8 cellular contexts compared by ENCODE assay signal in the genomic region with DNA sequence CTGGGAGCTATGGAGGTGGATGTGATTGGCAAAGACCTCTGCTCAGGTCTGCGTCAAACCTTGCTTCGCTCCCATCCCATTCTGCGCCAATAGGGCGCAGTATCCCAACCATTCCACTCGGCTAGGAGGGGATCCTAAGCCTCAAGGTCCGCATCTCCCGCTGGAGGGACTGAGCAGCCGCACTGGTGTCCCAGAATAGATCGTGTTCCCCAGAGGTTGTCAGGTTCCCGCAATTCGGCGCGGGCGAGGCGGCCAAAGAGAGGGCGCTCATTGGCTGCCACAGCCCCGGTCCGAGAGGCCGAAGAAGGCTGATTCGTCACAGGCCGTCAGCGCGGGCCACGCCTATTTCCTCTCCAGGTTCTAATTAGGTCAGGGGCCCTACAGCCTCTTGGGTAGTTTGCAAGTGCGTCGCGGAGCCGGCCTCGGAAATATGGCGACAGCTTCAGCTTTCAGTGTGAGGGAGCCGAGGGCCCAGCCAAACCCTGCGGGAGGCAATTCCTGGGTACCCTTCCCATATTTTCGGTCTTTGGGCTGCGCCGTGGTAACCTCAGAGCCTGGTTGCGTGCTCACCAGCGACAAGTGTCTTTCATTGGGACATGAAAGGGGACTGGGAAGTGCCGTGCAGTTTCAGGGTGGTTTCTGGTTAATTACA. TPM values are rescaled to one million over a fixed set of nuclear protein-coding genes. Genes with fewer than 3 reads are reported as not detected.
DNase-seq lines count a peak whose midpoint lies in the region; ATAC-seq, FAIRE-seq and TF ChIP-seq lines count a peak whose summit lies in the region.

No MANE protein-coding gene starts in this region.

- H3K27ac ChIP-seq in brain microvascular endothelial cell, result peak overlapping the region; percentile 41

- ATAC-seq in HG02571 (IDR thresholded peaks at IDR 0.05; ENCODE audit: unreplicated experiment), result peak; percentile 100

- DNase-seq in GM10266 (ENCODE audit: extremely low spot score), result peak; percentile 91
- DNase-seq in NCI-H1417 (lab: John Stamatoyannopoulos, UW), result peak; percentile 98 to 99 (median 99)
- peak; percentile 84 for DNase-seq in UCSD-AML1 (lab: John Stamatoyannopoulos, UW; ENCODE audit: unreplicated experiment)
- DNase-seq in brain microvascular endothelial cell, result peak; percentile 92
- DNase-seq in D721Med (ENCODE audit: insufficient read length, low spot score), result no peak

- peak overlapping the region; percentile 94 for H3K4me2 ChIP-seq in skeletal muscle satellite cell (ENCODE audit: low read length)

- peak overlapping the region; percentile 82 for H3K9ac ChIP-seq in iPS-15b (ENCODE audit: low read depth, low read length)
- H3K9ac ChIP-seq in skeletal muscle satellite cell (ENCODE audit: low read depth, low read length), result peak overlapping the region; percentile 79

- no peak for TF ChIP-seq CTCF in GM10266 (IDR thresholded peaks at IDR 0.05; ENCODE audit: control insufficient read depth, insufficient read depth, low read depth, missing control alignments)
- peak; percentile 53 for TF ChIP-seq CTCF in brain microvascular endothelial cell (IDR thresholded peaks at IDR 0.05; ENCODE audit: low read depth, low read length, missing control alignments)
- no peak for TF ChIP-seq CTCF in D721Med (IDR thresholded peaks at IDR 0.05; ENCODE audit: insufficient read depth, missing control alignments)

- H3K4me1 ChIP-seq in iPS-15b (ENCODE audit: control insufficient read depth, insufficient read depth, low read length), result no peaks in the 10 kb centered on the region
- H3K4me1 ChIP-seq in skeletal muscle satellite cell (ENCODE audit: control insufficient read depth, insufficient read depth, low read length), result peaks cover 9% of the 10 kb centered on the region

- H3K9me3 ChIP-seq in iPS-15b (ENCODE audit: control insufficient read depth, insufficient read depth, low read length), result no peaks in the 10 kb centered on the region
- H3K9me3 ChIP-seq in skeletal muscle satellite cell (replicated peaks; ENCODE audit: low read length), result no peaks in the 10 kb centered on the region

- FAIRE-seq in D721Med (lab: Jason Lieb, UNC), result no peak

- no peaks in the 10 kb centered on the region for H3K27me3 ChIP-seq in brain microvascular endothelial cell (replicated peaks)
- peaks cover 71% of the 10 kb centered on the region for H3K27me3 ChIP-seq in iPS-15b (ENCODE audit: control insufficient read depth, insufficient read depth, low read length)
- H3K27me3 ChIP-seq in skeletal muscle satellite cell (ENCODE audit: control insufficient read depth, insufficient read depth, low read length), result peaks cover 22% of the 10 kb centered on the region

- no peaks in the 10 kb centered on the region for H3K36me3 ChIP-seq in brain microvascular endothelial cell (replicated peaks)
- H3K36me3 ChIP-seq in iPS-15b (ENCODE audit: control insufficient read depth, insufficient read depth, low read length), result no peaks in the 10 kb centered on the region
- no peaks in the 10 kb centered on the region for H3K36me3 ChIP-seq in skeletal muscle satellite cell (ENCODE audit: insufficient read depth, low read length)

- H3K4me3 ChIP-seq in brain microvascular endothelial cell (ENCODE audit: low read depth, low read length) (peak overlapping the region; percentile 72), iPS-15b (ENCODE audit: low read depth, low read length) (peak overlapping the region; percentile 95), skeletal muscle satellite cell (ENCODE audit: low read length) (peak overlapping the region; percentile 76)

- in situ Hi-C loops in brain microvascular endothelial cell (cut with HindIII; ENCODE audit: low pct_ligation_motif_present, low sequenced_read_pairs), result no loop called here

RNA-seq across cellular contexts. Expression of a gene that starts 5.0 kb away (rescaled TPM):
- total RNA-seq in skeletal muscle satellite cell (2012; rRNA removed), result not detected in 2 replicates

RNA-seq across cellular contexts. Expression of a gene that starts 14.6 kb away (rescaled TPM):
- total RNA-seq in skeletal muscle satellite cell (2012; rRNA removed), result under 0.01 and 0.22 TPM in 2 replicates

RNA-seq across cellular contexts. Expression of a gene that starts 40.8 kb away (rescaled TPM):
- total RNA-seq in skeletal muscle satellite cell (2012; rRNA removed), result 14.7 and 24.5 TPM in 2 replicates
